In genomic region chr17:58517378-58517927, GRCh38 we compare ENCODE assay signal across 8 cellular contexts. TPM values are rescaled to one million over a fixed set of nuclear protein-coding genes. Genes with fewer than 3 reads are reported as not detected.
DNase-seq lines count a peak whose midpoint lies in the region; ATAC-seq, FAIRE-seq and TF ChIP-seq lines count a peak whose summit lies in the region.

No MANE protein-coding gene starts in this region.

- peak overlapping the region; percentile 64 to 85 (median 66) for H3K4me3 ChIP-seq in tibial nerve

- H3K27ac ChIP-seq in layer of hippocampus (ENCODE audit: low read depth, low read length) (peak overlapping the region; percentile 98), tibial nerve (peak overlapping the region; percentile 97 to 99 (median 97))

- H3K27me3 Mint-ChIP-seq in activated naive CD4-positive, alpha-beta T cell treated with anti-CD3 and anti-CD28 coated beads for 36 hours (ENCODE audit: low read depth): no peaks in the 10 kb centered on the region

- H3K9me3 ChIP-seq in tibial nerve: no peaks in the 10 kb centered on the region

- peak overlapping the region; percentile 95 for H3K27ac Mint-ChIP-seq in activated naive CD4-positive, alpha-beta T cell treated with anti-CD3 and anti-CD28 coated beads for 36 hours
- H3K27ac Mint-ChIP-seq in activated naive CD4-positive, alpha-beta T cell treated with anti-CD3 and anti-CD28 coated beads, Interleukin-2, amount 50 U/mL, for 72 hours: peak overlapping the region; percentile 84 to 93

- peak overlapping the region; percentile 95 for H3K4me3 Mint-ChIP-seq in activated naive CD4-positive, alpha-beta T cell treated with anti-CD3 and anti-CD28 coated beads for 36 hours

- H3K9me3 Mint-ChIP-seq in activated naive CD4-positive, alpha-beta T cell treated with anti-CD3 and anti-CD28 coated beads for 36 hours: no peaks in the 10 kb centered on the region
- H3K9me3 Mint-ChIP-seq in activated naive CD4-positive, alpha-beta T cell treated with anti-CD3 and anti-CD28 coated beads, Interleukin-2, amount 50 U/mL, for 72 hours: no peaks in the 10 kb centered on the region

- H3K27me3 ChIP-seq in layer of hippocampus (ENCODE audit: control insufficient read depth, insufficient read depth, low read length) (no peaks in the 10 kb centered on the region), tibial nerve (no peaks in the 10 kb centered on the region)

- no peak for ATAC-seq in activated naive CD4-positive, alpha-beta T cell treated with anti-CD3 and anti-CD28 coated beads, Interleukin-2, amount 50 U/mL, for 72 hours
- no peak for ATAC-seq in GM21390 (IDR thresholded peaks at IDR 0.05; ENCODE audit: unreplicated experiment)

- TF ChIP-seq CTCF in tibial nerve (IDR thresholded peaks at IDR 0.05): no peak

- CTCF ChIA-PET in activated naive CD4-positive, alpha-beta T cell treated with anti-CD3 and anti-CD28 coated beads for 36 hours (lab: Charles Lee): interaction anchor here (0.6 to 2.0 kb wide), 2 partner anchors 267 to 487 kb away, joined by 3 to 7 read pairs; no protein-coding TSS in a partner anchor

- peaks cover 41% of the 10 kb centered on the region for H3K4me1 Mint-ChIP-seq in activated naive CD4-positive, alpha-beta T cell treated with anti-CD3 and anti-CD28 coated beads for 36 hours (ENCODE audit: low read depth)

- TF ChIP-seq POLR2A in tibial nerve (IDR thresholded peaks at IDR 0.05): peak; percentile 39

- H3K36me3 ChIP-seq in tibial nerve: peaks cover 0 to 5% (median 0%) of the 10 kb centered on the region in 3 donors

- peaks cover 10% of the 10 kb centered on the region for H3K36me3 Mint-ChIP-seq in activated naive CD4-positive, alpha-beta T cell treated with anti-CD3 and anti-CD28 coated beads for 36 hours (ENCODE audit: low read depth)
- H3K36me3 Mint-ChIP-seq in activated naive CD4-positive, alpha-beta T cell treated with anti-CD3 and anti-CD28 coated beads, Interleukin-2, amount 50 U/mL, for 72 hours: peaks cover 9 to 10% of the 10 kb centered on the region in 2 donors

- no peak for TF ChIP-seq EP300 in tibial nerve (IDR thresholded peaks at IDR 0.05)

- DNase-seq in activated naive CD4-positive, alpha-beta T cell treated with anti-CD3 and anti-CD28 coated beads for 36 hours: no peak
- no peak for DNase-seq in activated naive CD4-positive, alpha-beta T cell treated with Interleukin-2 at 50 U/mL for 16 hours
- DNase-seq in activated naive CD4-positive, alpha-beta T cell treated with anti-CD3 and anti-CD28 coated beads, Interleukin-2, amount 50 U/mL, for 72 hours (ENCODE audit: low spot score in 2 of 2): no peak
- DNase-seq in tibial nerve (ENCODE audit: low spot score in 2 of 2) (no peak), NCI-H2227 (lab: John Stamatoyannopoulos, UW; ENCODE audit: unreplicated experiment) (no peak), HTR-8/SVneo (ENCODE audit: insufficient read length, low spot score) (no peak)

- intact Hi-C loops in activated naive CD4-positive, alpha-beta T cell treated with anti-CD3 and anti-CD28 coated beads for 36 hours (cut with micrococcal nuclease): loop anchor here (1.0 to 5.0 kb wide), 3 partner anchors 165 to 1100 kb away; partner anchors contain the start of genes CLTC, DHX40 and SUPT4H1

- H3K4me1 ChIP-seq in tibial nerve: peaks cover 0 to 66% (median 30%) of the 10 kb centered on the region in 4 donors

- WGBS in tibial nerve, 2 donors: 0 to 1% methylated on average over 15 to 23 of the region's 27 CpGs

- FAIRE-seq in HTR-8/SVneo (lab: Jason Lieb, UNC): no peak

RNA-seq across cellular contexts. Expression of gene MTMR4, which starts 3.0 kb away (rescaled TPM):
- 10 to 100 TPM; 58.2 to 60.5 TPM for total RNA-seq in activated naive CD4-positive, alpha-beta T cell treated with anti-CD3 and anti-CD28 coated beads for 36 hours
- 10 to 100 TPM; 55.2 to 73.3 TPM for total RNA-seq in activated naive CD4-positive, alpha-beta T cell treated with anti-CD3 and anti-CD28 coated beads, Interleukin-2, amount 50 U/mL, for 72 hours
- total RNA-seq in tibial nerve: 10 to 100 TPM; 35.4 to 73.7 (median 39.1) TPM

RNA-seq across cellular contexts. Expression of gene HSF5, which starts 29.2 kb away (rescaled TPM):
- 1 to 10 TPM; 3.6 to 4.1 TPM for total RNA-seq in activated naive CD4-positive, alpha-beta T cell treated with anti-CD3 and anti-CD28 coated beads for 36 hours
- 1 to 10 TPM; 2.0 to 3.9 TPM for total RNA-seq in activated naive CD4-positive, alpha-beta T cell treated with anti-CD3 and anti-CD28 coated beads, Interleukin-2, amount 50 U/mL, for 72 hours
- total RNA-seq in tibial nerve: under 1 TPM in 1 of 4 donors, not detected in 3; 0.30 TPM
